ENCODE assay signal across 1 cellular context in the genomic region with DNA sequence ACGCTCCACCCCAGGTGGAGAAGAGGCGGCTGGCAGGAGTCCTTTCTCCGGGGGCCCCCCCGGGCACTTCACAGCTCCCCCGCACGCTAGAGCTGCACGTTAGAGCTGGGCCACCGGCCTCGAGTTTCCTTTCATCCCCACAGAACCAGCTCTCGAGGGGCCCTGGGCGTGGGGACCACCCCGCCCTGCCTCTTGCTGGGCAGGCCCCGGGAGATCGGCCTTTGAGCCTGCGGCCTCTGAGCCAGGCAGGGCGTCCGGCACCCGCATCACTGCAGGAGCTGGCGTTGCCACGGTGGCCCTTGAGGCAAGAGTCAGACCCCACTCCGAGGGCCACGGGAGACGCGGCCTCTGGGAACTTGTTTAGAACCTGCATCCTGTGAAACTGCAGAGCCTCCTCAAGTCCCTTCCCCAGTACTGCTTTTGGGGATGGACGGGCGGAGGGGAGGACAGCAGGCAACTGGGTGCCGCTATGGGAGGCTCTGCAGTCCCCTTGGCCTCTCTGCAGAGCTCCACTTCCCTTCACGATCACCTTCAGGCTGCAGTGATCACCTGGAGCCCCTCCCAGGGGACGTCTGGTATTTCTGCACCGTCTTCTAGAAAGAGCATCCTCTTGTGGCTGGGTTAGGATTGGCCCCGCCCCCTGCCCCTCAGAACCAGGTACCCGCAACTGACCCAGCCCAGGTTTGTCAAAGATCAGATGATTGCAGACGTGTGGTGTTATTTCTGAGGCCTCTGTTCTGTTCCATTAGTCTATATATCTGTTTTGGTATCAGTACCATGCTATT.
TF ChIP-seq lines count a peak whose summit lies in the region.

No MANE protein-coding gene starts in this region.

TF ChIP-seq in K562, 482 proteins besides CTCF, POLR2A, EP300 and RAD21:
- TF ChIP-seq ZNF239 (CRISPR knock-in tag; IDR thresholded peaks at IDR 0.05): no peak
